Comparison of ENCODE assay signal across 18 cellular contexts in the genomic region with DNA sequence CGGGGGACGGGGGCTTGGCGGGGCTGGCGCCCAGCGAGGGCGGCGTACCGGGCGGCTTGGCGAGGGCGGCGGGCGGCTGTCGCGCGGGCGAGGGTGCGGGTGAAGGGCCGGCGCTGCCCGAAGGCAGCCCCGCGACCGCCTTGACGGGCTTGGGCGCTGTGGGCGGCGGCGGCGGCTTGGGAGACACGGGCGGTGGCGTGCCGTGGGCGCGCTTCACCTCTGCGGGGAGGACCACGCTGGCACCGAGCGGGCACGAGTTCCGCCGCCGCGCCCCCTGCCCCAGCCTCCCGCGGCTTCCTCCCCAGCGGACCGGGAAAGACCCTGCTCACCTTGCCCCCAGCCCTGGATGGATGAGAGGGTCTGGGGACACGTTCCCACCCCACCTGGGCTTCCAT. TPM values are rescaled to one million over a fixed set of nuclear protein-coding genes. Genes with fewer than 3 reads are reported as not detected.
"Had no signal": no experiment of that assay in that cellular context is flagged by ENCODE, and none has a peak within 500 bp of the region (broad histone marks: within the 10 kb centered on the region; RNA-seq: fewer than 3 reads in every experiment).

No MANE protein-coding gene starts in this region.

- H3K4me1 Mint-ChIP-seq: activated CD4-positive, alpha-beta T cell treated with anti-CD3 and anti-CD28 coated beads, Interleukin-2, amount 10 ng/mL, durations not matched to agents 7 days and 5 days; activated naive CD4-positive, alpha-beta T cell treated with anti-CD3 and anti-CD28 coated beads, Interleukin-2, amount 10 ng/mL, durations not matched to agents 7 days and 5 days; activated naive CD8-positive, alpha-beta T cell treated with anti-CD3 and anti-CD28 coated beads, Interleukin-2, amount 10 ng/mL, durations not matched to agents 7 days and 5 days; activated T-helper 17 cell treated with anti-CD3 and anti-CD28 coated beads, Interleukin-2, amount 50 U/mL, for 72 hours had no signal

- H3K27me3 Mint-ChIP-seq: activated B cell treated with CpG ODN at 0.5 μM for 24 hours; activated CD4-positive, alpha-beta memory T cell treated with anti-CD3 and anti-CD28 coated beads for 36 hours; activated CD4-positive, alpha-beta T cell treated with anti-CD3 and anti-CD28 coated beads, Interleukin-2, amount 10 ng/mL, durations not matched to agents 7 days and 5 days; activated naive CD4-positive, alpha-beta T cell treated with anti-CD3 and anti-CD28 coated beads, Interleukin-2, amount 10 ng/mL, durations not matched to agents 7 days and 5 days; activated naive CD8-positive, alpha-beta T cell treated with anti-CD3 and anti-CD28 coated beads, Interleukin-2, amount 10 ng/mL, durations not matched to agents 7 days and 5 days; activated T-helper 17 cell treated with anti-CD3 and anti-CD28 coated beads, Interleukin-2, amount 50 U/mL, for 72 hours had no signal

- H3K36me3 Mint-ChIP-seq: activated naive CD8-positive, alpha-beta T cell treated with anti-CD3 and anti-CD28 coated beads, Interleukin-2, amount 10 ng/mL, durations not matched to agents 7 days and 5 days had no signal

- H3K27ac ChIP-seq: adrenal gland, Peyer's patch had no signal

- H3K27ac Mint-ChIP-seq: activated B cell treated with CpG ODN at 0.5 μM for 24 hours; activated CD4-positive, alpha-beta memory T cell treated with anti-CD3 and anti-CD28 coated beads for 36 hours; activated CD4-positive, alpha-beta T cell treated with anti-CD3 and anti-CD28 coated beads, Interleukin-2, amount 10 ng/mL, durations not matched to agents 7 days and 5 days; activated naive CD4-positive, alpha-beta T cell treated with anti-CD3 and anti-CD28 coated beads, Interleukin-2, amount 10 ng/mL, durations not matched to agents 7 days and 5 days; activated naive CD8-positive, alpha-beta T cell treated with anti-CD3 and anti-CD28 coated beads, Interleukin-2, amount 10 ng/mL, durations not matched to agents 7 days and 5 days; activated T-helper 17 cell treated with anti-CD3 and anti-CD28 coated beads, Interleukin-2, amount 50 U/mL, for 72 hours; T-helper 1 cell treated with Interleukin-12 subunit alpha and Interleukin-12 subunit beta and Interleukin-4 antibody, amounts not matched to agents 30 μg/mL and 1 μg/mL, for 36 hours had no signal

- DNase-seq: activated B cell treated with CpG ODN at 0.5 μM for 24 hours, activated gamma-delta T cell, activated T-cell treated with anti-CD3 and anti-CD28 coated beads for 4 hours, adrenal gland, Kasumi-1, KBM-7, NCI-H1048, NCI-H2171, NCI-H226, NCI-H510A treated with DMSO at 0.1 percent for 48 hours, Peyer's patch, SHP77 treated with DMSO at 0.1 percent for 48 hours had no signal

- H3K9me3 Mint-ChIP-seq: activated B cell treated with CpG ODN at 0.5 μM for 24 hours; activated CD4-positive, alpha-beta memory T cell treated with anti-CD3 and anti-CD28 coated beads for 36 hours; activated CD4-positive, alpha-beta T cell treated with anti-CD3 and anti-CD28 coated beads, Interleukin-2, amount 10 ng/mL, durations not matched to agents 7 days and 5 days; activated naive CD4-positive, alpha-beta T cell treated with anti-CD3 and anti-CD28 coated beads, Interleukin-2, amount 10 ng/mL, durations not matched to agents 7 days and 5 days; activated naive CD8-positive, alpha-beta T cell treated with anti-CD3 and anti-CD28 coated beads, Interleukin-2, amount 10 ng/mL, durations not matched to agents 7 days and 5 days; activated T-helper 17 cell treated with anti-CD3 and anti-CD28 coated beads, Interleukin-2, amount 50 U/mL, for 72 hours; T-helper 1 cell treated with Interleukin-12 subunit alpha and Interleukin-12 subunit beta and Interleukin-4 antibody, amounts not matched to agents 30 μg/mL and 1 μg/mL, for 36 hours had no signal

- H3K4me3 Mint-ChIP-seq: activated B cell treated with CpG ODN at 0.5 μM for 24 hours; activated CD4-positive, alpha-beta memory T cell treated with anti-CD3 and anti-CD28 coated beads for 36 hours; activated CD4-positive, alpha-beta T cell treated with anti-CD3 and anti-CD28 coated beads, Interleukin-2, amount 10 ng/mL, durations not matched to agents 7 days and 5 days; activated naive CD4-positive, alpha-beta T cell treated with anti-CD3 and anti-CD28 coated beads, Interleukin-2, amount 10 ng/mL, durations not matched to agents 7 days and 5 days; activated naive CD8-positive, alpha-beta T cell treated with anti-CD3 and anti-CD28 coated beads, Interleukin-2, amount 10 ng/mL, durations not matched to agents 7 days and 5 days; activated T-helper 17 cell treated with anti-CD3 and anti-CD28 coated beads, Interleukin-2, amount 50 U/mL, for 72 hours; T-helper 1 cell treated with Interleukin-12 subunit alpha and Interleukin-12 subunit beta and Interleukin-4 antibody, amounts not matched to agents 30 μg/mL and 1 μg/mL, for 36 hours had no signal

RNA-seq across cellular contexts. Expression of a gene that starts 17.3 kb away (rescaled TPM):
- total RNA-seq: activated B cell treated with CpG ODN at 0.5 μM for 24 hours, Peyer's patch had no signal

RNA-seq across cellular contexts. Expression of a gene that starts 30.7 kb away (rescaled TPM):
- total RNA-seq: activated B cell treated with CpG ODN at 0.5 μM for 24 hours had no signal
